1 cellular context compared by ENCODE assay signal in the genomic region with DNA sequence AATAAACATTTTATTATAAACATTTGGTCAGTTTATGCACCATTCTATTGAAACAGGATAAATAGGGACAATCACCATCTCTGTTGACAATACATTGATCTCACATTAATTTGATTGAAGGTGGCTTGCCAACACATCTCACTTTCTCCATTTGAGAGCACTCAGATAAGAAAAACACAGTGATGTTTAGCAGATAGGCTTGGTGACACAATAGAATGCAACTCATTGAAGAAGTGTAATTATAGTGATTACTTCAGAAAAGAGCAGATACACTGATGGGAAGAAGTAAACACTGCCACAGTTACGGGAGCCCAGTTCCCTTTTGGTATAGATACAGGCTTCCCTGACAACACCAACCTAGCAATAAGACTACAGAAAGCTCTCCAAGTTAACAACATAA.
TF ChIP-seq lines count a peak whose summit lies in the region.

No MANE protein-coding gene starts in this region.

TF ChIP-seq in GM23338, 12 proteins besides CTCF, POLR2A, EP300 and RAD21 (continued from another document):
- no peak for TF ChIP-seq ZNF462 (CRISPR knock-in tag; IDR thresholded peaks at IDR 0.05)
- TF ChIP-seq ETS1 (IDR thresholded peaks at IDR 0.05) = no peak
- no peak for TF ChIP-seq ZNF331 (CRISPR knock-in tag; IDR thresholded peaks at IDR 0.05; ENCODE audit: low read depth)
- TF ChIP-seq REST (IDR thresholded peaks at IDR 0.05; ENCODE audit: unreplicated experiment) = no peak
